Comparison of ENCODE assay signal across 11 cellular contexts in the genomic region with DNA sequence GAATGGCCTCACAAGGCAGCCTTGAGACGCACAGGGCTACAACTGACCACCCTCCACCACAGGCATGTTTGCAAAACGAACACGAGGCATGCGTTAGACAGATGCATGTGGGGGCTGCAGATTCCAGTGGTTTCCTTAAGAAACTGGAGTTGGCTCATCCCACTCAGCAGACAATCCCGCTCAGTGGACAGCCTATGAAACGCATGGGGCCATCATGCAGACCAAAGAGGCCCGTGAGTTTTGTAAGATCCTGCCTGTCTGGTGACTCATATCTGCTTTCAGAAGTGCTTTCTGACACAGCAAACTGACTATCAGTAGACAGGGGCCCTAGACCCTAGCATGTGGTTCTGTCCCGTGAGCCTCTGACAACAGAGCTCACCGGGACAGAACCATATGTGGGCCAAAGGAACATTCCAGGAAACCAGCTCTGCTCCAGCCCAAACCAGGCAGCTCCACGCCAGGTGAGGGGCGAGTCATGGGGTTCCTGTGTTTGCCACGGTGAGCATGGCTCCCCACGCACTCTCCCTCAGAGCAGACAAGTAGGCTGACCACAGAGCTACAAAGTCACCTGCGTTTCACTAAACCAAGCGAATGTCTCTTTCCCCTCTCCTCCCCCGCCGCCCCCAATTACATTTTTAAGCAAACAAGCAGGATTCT.
DNase-seq lines count a peak whose midpoint lies in the region; ATAC-seq, FAIRE-seq and TF ChIP-seq lines count a peak whose summit lies in the region.
"Had no signal": no experiment of that assay in that cellular context is flagged by ENCODE, and none has a peak within 500 bp of the region (broad histone marks: within the 10 kb centered on the region; RNA-seq: fewer than 3 reads in every experiment).

No MANE protein-coding gene starts in this region.

- no peak for TF ChIP-seq RAD21 in A549 (conservative IDR thresholded peaks at IDR 0.05 in 1 of 2, IDR thresholded peaks at IDR 0.05 in 1 of 2)

- TF ChIP-seq POLR2A in A549 (IDR thresholded peaks at IDR 0.05; ENCODE audit: low read length) = no peak

- no TSS peak for BruUV-seq in A673 (replicated peaks; lab: Mats Ljungman, UMichigan)

- POLR2A ChIA-PET in A549 (lab: Yijun Ruan, JAX) = no interaction called here
- POLR2A ChIA-PET in A673 (lab: Charles Lee; ENCODE audit: low non-redundant PET) = no interaction called here

- TF ChIP-seq CTCF in A549 (IDR thresholded peaks at IDR 0.05) (no peak), fibroblast of villous mesenchyme (IDR thresholded peaks at IDR 0.05; ENCODE audit: insufficient read depth, low read depth, low read length) (peak; percentile 7), ascending aorta (IDR thresholded peaks at IDR 0.05) (no peak), A673 (conservative IDR thresholded peaks at IDR 0.05; ENCODE audit: low read depth, low read length) (no peak)

- in situ Hi-C loops in SK-MEL-5 (cut with HindIII; ENCODE audit: low pct_unique_long_range_greater_than_20kb, low sequenced_read_pairs) = no loop called here

- H3K4me1 ChIP-seq in A549 = peaks cover 15% of the 10 kb centered on the region; the same call in 1 of the 3 replicates
- H3K4me1 ChIP-seq in ascending aorta = no peaks in the 10 kb centered on the region
- no peaks in the 10 kb centered on the region for H3K4me1 ChIP-seq in A673 (ENCODE audit: insufficient read depth, low read length, poor library complexity, severe bottlenecking)

- H3K27ac ChIP-seq in A549 (peak overlapping the region in 1 of 2 experiments; percentile 60; a peak in 2 of 6 replicates), ascending aorta (no peak overlapping the region), A673 (ENCODE audit: low read depth, low read length, poor library complexity, severe bottlenecking) (no peak overlapping the region)

- TF ChIP-seq EP300 in A549 (IDR thresholded peaks at IDR 0.05) = no peak

- H3K9me3 ChIP-seq in A549 = no peaks in the 10 kb centered on the region
- H3K9me3 ChIP-seq in ascending aorta = no peaks in the 10 kb centered on the region
- H3K9me3 ChIP-seq in A673 (ENCODE audit: low read depth, low read length, poor library complexity, severe bottlenecking) = no peaks in the 10 kb centered on the region

- H3K27me3 ChIP-seq in ascending aorta (no peaks in the 10 kb centered on the region), A673 (replicated peaks; ENCODE audit: insufficient read depth, low read depth, low read length, poor library complexity) (no peaks in the 10 kb centered on the region)

- WGBS in A549 (ENCODE audit: missing lambda C conversion rate) = 88% methylated on average over 17 of the region's 17 CpGs

- CTCF ChIA-PET in A549 (lab: Yijun Ruan, JAX) (interaction anchor here (0.8 to 12.6 kb wide), 4 partner anchors 72 to 315 kb away, joined by 3 to 223 read pairs (median 4); no protein-coding TSS in a partner anchor), A673 (lab: Charles Lee) (no interaction called here)

- DNase-seq in A549 (ENCODE audit: low read depth in 1 of 2, low spot score in 1 of 2) (no peak), SK-MEL-5 (ENCODE audit: low read depth, low spot score) (peak; percentile 1), fibroblast of villous mesenchyme (ENCODE audit: low read depth) (peak; percentile 96), ascending aorta (ENCODE audit: low spot score in 2 of 2) (no peak), A673 (ENCODE audit: low spot score) (no peak)
- DNase-seq: activated B cell treated with CpG ODN at 0.5 μM for 24 hours, NCI-H1694 had no signal

- peaks cover 0 to 7% of the 10 kb centered on the region in 2 donors for H3K36me3 ChIP-seq in ascending aorta
- no peaks in the 10 kb centered on the region for H3K36me3 ChIP-seq in A673 (ENCODE audit: insufficient read depth, low read length, poor library complexity, severe bottlenecking)

- no peak for FAIRE-seq in A549 (lab: Jason Lieb, UNC)
- FAIRE-seq: H1 had no signal

- no peak overlapping the region for H3K4me2 ChIP-seq in A549

- no peak overlapping the region for H3K4me3 ChIP-seq in A549
- no peak overlapping the region for H3K4me3 ChIP-seq in fibroblast of villous mesenchyme (ENCODE audit: low read depth, low read length)
- H3K4me3 ChIP-seq in ascending aorta = no peak overlapping the region
- H3K4me3 ChIP-seq in A673 (ENCODE audit: low read depth, low read length, poor library complexity, severe bottlenecking) = no peak overlapping the region

- intact Hi-C loops in ascending aorta (cut with DNase I) = no loop called here
- intact Hi-C loops in A673 (cut with micrococcal nuclease; ENCODE audit: unreplicated experiment) = no loop called here

- peak in 1 of 2 experiments; percentile 19; a peak in 4 of 6 replicates for ATAC-seq in A549
- ATAC-seq in GM19468 (IDR thresholded peaks at IDR 0.05; ENCODE audit: extremely low read depth, unreplicated experiment) = peak; percentile 21
- ATAC-seq in GM19395 (IDR thresholded peaks at IDR 0.05; ENCODE audit: unreplicated experiment) = no peak
- no peak for ATAC-seq in HG03442 (IDR thresholded peaks at IDR 0.05; ENCODE audit: unreplicated experiment)

TF ChIP-seq in A549, 52 proteins besides CTCF, POLR2A, EP300 and RAD21:
- no peak for TF ChIP-seq E2F6 (IDR thresholded peaks at IDR 0.05; ENCODE audit: borderline replicate concordance, low read depth)
- TF ChIP-seq ESRRA (IDR thresholded peaks at IDR 0.05; ENCODE audit: borderline replicate concordance, low read length) = no peak
- no peak for TF ChIP-seq FOXS1 (CRISPR knock-in tag; IDR thresholded peaks at IDR 0.05)
- no peak for TF ChIP-seq KDM1A (IDR thresholded peaks at IDR 0.05; ENCODE audit: low read depth)
- no peak for TF ChIP-seq PHF8 (IDR thresholded peaks at IDR 0.05; ENCODE audit: borderline replicate concordance, low read depth)
- no peak for TF ChIP-seq RCOR1 (IDR thresholded peaks at IDR 0.05; ENCODE audit: low read depth, low read length)
- no peak for TF ChIP-seq FOSL2 (IDR thresholded peaks at IDR 0.05)
- TF ChIP-seq FOSL2 (CRISPR knock-in tag; IDR thresholded peaks at IDR 0.05) = 0 out of 2 replicates have a peak, but pooled peaks have one; percentile 5

Comparison
In these comparisons a context has a peak if more than half of its experiments do, and no peak if none do; other contexts are left out.
1. DNase-seq: peak in SK-MEL-5 (single experiment) and fibroblast of villous mesenchyme (single experiment); none in A549 (0 of 2), ascending aorta (0 of 2) and A673 (single experiment).